In the genomic region with DNA sequence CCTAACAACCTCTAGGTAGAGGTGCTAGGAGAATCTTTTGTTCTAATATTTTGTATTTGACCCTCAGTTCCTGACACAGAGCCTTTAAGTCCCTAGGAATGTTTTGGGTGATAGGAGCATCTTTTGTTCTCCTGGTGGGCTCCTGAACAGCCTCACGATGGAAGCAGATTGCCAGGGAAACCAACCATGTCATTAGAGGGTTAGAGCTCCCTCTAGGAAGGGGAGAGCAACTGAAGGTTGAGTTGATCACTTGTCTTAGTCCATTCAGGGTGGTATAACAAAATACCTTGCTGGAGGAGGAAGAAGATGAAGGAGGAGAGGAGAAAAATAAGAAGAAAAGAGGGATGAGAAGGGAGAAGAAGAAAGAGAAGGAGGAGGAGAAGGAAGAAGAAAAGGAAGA, we compare ENCODE assay signal across 24 cellular contexts. TPM values are rescaled to one million over a fixed set of nuclear protein-coding genes. Genes with fewer than 3 reads are reported as not detected.
DNase-seq lines count a peak whose midpoint lies in the region; ATAC-seq, FAIRE-seq and TF ChIP-seq lines count a peak whose summit lies in the region.
"Had no signal": no experiment of that assay in that cellular context is flagged by ENCODE, and none has a peak within 500 bp of the region (broad histone marks: within the 10 kb centered on the region; RNA-seq: fewer than 3 reads in every experiment).

No MANE protein-coding gene starts in this region.

- H3K36me3 Mint-ChIP-seq in neural progenitor cell, result no peaks in the 10 kb centered on the region
- H3K36me3 Mint-ChIP-seq: CD8-positive, alpha-beta T cell; T-cell had no signal

- H3K4me3 ChIP-seq in HepG2 (replicated peaks in 1 of 3; ENCODE audit: insufficient read depth in 1 of 3, low read depth in 2 of 3, low read length in 3 of 3), result no peak overlapping the region
- H3K4me3 ChIP-seq in right lobe of liver, result no peak overlapping the region
- no peak overlapping the region for H3K4me3 ChIP-seq in H1 (ENCODE audit: extremely low read depth in 1 of 4, insufficient read depth in 2 of 4, low read depth in 3 of 4, low read length in 4 of 4)
- H3K4me3 ChIP-seq in neural progenitor cell, result no peak overlapping the region
- no peak overlapping the region for H3K4me3 ChIP-seq in prostate gland
- H3K4me3 ChIP-seq: BLaER1 treated with 17β-estradiol and CSF1 and Interleukin-3, amounts not matched to agents 10 nM and 100 nM; MG63 had no signal

- H3K79me1 ChIP-seq in H1 (ENCODE audit: low read depth, low read length), result no peaks in the 10 kb centered on the region

- no peaks in the 10 kb centered on the region for H3K23me2 ChIP-seq in H1 (ENCODE audit: low read depth, low read length)

- in situ Hi-C loops in HepG2 (cut with HindIII; ENCODE audit: extremely low pct_ligation_motif_present, low pct_unique_long_range_greater_than_20kb), result no loop called here

- DNase-seq in HepG2 (ENCODE audit: low spot score) (no peak), right lobe of liver (no peak), NCI-H69 (lab: John Stamatoyannopoulos, UW) (peak; percentile 1), H1 (ENCODE audit: low read depth in 1 of 2, low spot score in 2 of 2) (no peak), neural progenitor cell (ENCODE audit: low spot score) (peak; percentile 20), DMS153 (lab: John Stamatoyannopoulos, UW) (no peak), prostate gland (ENCODE audit: low spot score) (no peak), kidney tubule cell (ENCODE audit: low spot score) (no peak)
- DNase-seq: Calu3; CD8-positive, alpha-beta T cell; DMS79; Kasumi-1; MG63; NCI-H1092; NCI-H2081; NCI-H510A; SHP77; T-cell had no signal

- H3K23ac ChIP-seq in H1 (ENCODE audit: insufficient read length), result no peak overlapping the region

- TF ChIP-seq POLR2A in HepG2 (IDR thresholded peaks at IDR 0.05; ENCODE audit: insufficient read depth in 1 of 2, low read depth in 2 of 2, low read length in 2 of 2), result no peak
- no peak for TF ChIP-seq POLR2A in right lobe of liver (IDR thresholded peaks at IDR 0.05)
- no peak for TF ChIP-seq POLR2A in H1 (IDR thresholded peaks at IDR 0.05; ENCODE audit: control extremely low read depth in 1 of 2, low read depth in 2 of 2, low read length in 2 of 2)
- no peak for TF ChIP-seq POLR2A in prostate gland (IDR thresholded peaks at IDR 0.05)

- H2AK5ac ChIP-seq in H1 (ENCODE audit: low read depth, low read length), result no peak overlapping the region

- H3K9me3 Mint-ChIP-seq in neural progenitor cell, result no peaks in the 10 kb centered on the region
- H3K9me3 Mint-ChIP-seq: CD8-positive, alpha-beta T cell; T-cell had no signal

- no peak overlapping the region for H4K91ac ChIP-seq in H1 (replicated peaks; ENCODE audit: insufficient read length, low read length)

- POLR2A ChIA-PET in HepG2 (lab: Yijun Ruan, JAX), result no interaction called here
- POLR2A ChIA-PET in H1 (lab: Charles Lee; ENCODE audit: partially characterized antibody), result no interaction called here

- TF ChIP-seq RAD21 in HepG2 (CRISPR knock-in tag; IDR thresholded peaks at IDR 0.05) (no peak), H1 (IDR thresholded peaks at IDR 0.05 in 1 of 2, conservative IDR thresholded peaks at IDR 0.05 in 1 of 2; ENCODE audit: low read depth in 2 of 2, low read length in 2 of 2) (peak; percentile 43 to 47)

- H2BK5ac ChIP-seq in H1 (ENCODE audit: low read depth, low read length), result no peak overlapping the region

- H2BK15ac ChIP-seq in H1 (ENCODE audit: low read length), result no peak overlapping the region

- no peak overlapping the region for H2BK12ac ChIP-seq in H1 (ENCODE audit: low read depth, low read length)

- H4K5ac ChIP-seq in H1 (ENCODE audit: insufficient read length, low read depth, low read length), result no peak overlapping the region

- TF ChIP-seq CTCF in HepG2 (CRISPR knock-in tag; IDR thresholded peaks at IDR 0.05) (0 out of 2 replicates have a peak, but pooled peaks have one; percentile 16), right lobe of liver (IDR thresholded peaks at IDR 0.05) (no peak), H1 (IDR thresholded peaks at IDR 0.05; ENCODE audit: control extremely low read depth in 1 of 3, insufficient read depth in 1 of 3, low read depth in 1 of 3, low read length in 3 of 3) (peak in 2 of 3 experiments; percentile 37 to 44; a peak in 2 of 4 replicates), neural progenitor cell (IDR thresholded peaks at IDR 0.05) (peak; percentile 33), prostate gland (IDR thresholded peaks at IDR 0.05) (no peak)

- no peaks in the 10 kb centered on the region for H3K4me1 Mint-ChIP-seq in neural progenitor cell
- H3K4me1 Mint-ChIP-seq: T-cell had no signal

- no peaks in the 10 kb centered on the region for H3K4me1 ChIP-seq in HepG2 (ENCODE audit: insufficient read depth, low read length)
- H3K4me1 ChIP-seq in right lobe of liver, result no peaks in the 10 kb centered on the region
- H3K4me1 ChIP-seq in H1 (replicated peaks in 1 of 4; ENCODE audit: control insufficient read depth in 3 of 4, insufficient read depth in 4 of 4, low read length in 3 of 4), result no peaks in the 10 kb centered on the region
- H3K4me1 ChIP-seq in neural progenitor cell, result no peaks in the 10 kb centered on the region
- no peaks in the 10 kb centered on the region for H3K4me1 ChIP-seq in prostate gland (replicated peaks)
- H3K4me1 ChIP-seq: BLaER1 treated with 17β-estradiol and CSF1 and Interleukin-3, amounts not matched to agents 10 nM and 100 nM had no signal

- H3F3A ChIP-seq in neural progenitor cell (ENCODE audit: low read depth), result no peaks in the 10 kb centered on the region

- H3K79me2 ChIP-seq in HepG2 (ENCODE audit: insufficient read depth, low read length), result no peaks in the 10 kb centered on the region
- no peaks in the 10 kb centered on the region for H3K79me2 ChIP-seq in H1 (ENCODE audit: control insufficient read depth in 1 of 2, insufficient read depth in 2 of 2, low read length in 2 of 2)
- H3K79me2 ChIP-seq in neural progenitor cell (ENCODE audit: low read depth), result no peaks in the 10 kb centered on the region

- H3K4me2 ChIP-seq in HepG2 (ENCODE audit: low read depth, low read length), result no peak overlapping the region
- H3K4me2 ChIP-seq in H1 (ENCODE audit: insufficient read depth in 1 of 2, low read depth in 2 of 2, low read length in 2 of 2), result no peak overlapping the region
- no peak overlapping the region for H3K4me2 ChIP-seq in neural progenitor cell
- H3K4me2 ChIP-seq: BLaER1 treated with 17β-estradiol and CSF1 and Interleukin-3, amounts not matched to agents 10 nM and 100 nM had no signal

- no peak overlapping the region for H2AFZ ChIP-seq in HepG2 (ENCODE audit: low read length)
- no peak overlapping the region for H2AFZ ChIP-seq in H1 (ENCODE audit: low read length)
- H2AFZ ChIP-seq in neural progenitor cell (replicated peaks), result no peak overlapping the region

- FAIRE-seq in HepG2 (lab: Jason Lieb, UNC) (no peak), H1 (lab: Jason Lieb, UNC) (peak; percentile 52)
- FAIRE-seq: H54 had no signal

- H3K27ac ChIP-seq in HepG2 (ENCODE audit: extremely low read length, insufficient read depth, low read length) (no peak overlapping the region), right lobe of liver (no peak overlapping the region), H1 (ENCODE audit: low read depth, low read length) (no peak overlapping the region), neural progenitor cell (no peak overlapping the region), prostate gland (no peak overlapping the region)
- H3K27ac ChIP-seq: BLaER1 treated with 17β-estradiol and CSF1 and Interleukin-3, amounts not matched to agents 10 nM and 100 nM had no signal

- H3K14ac ChIP-seq in H1 (ENCODE audit: insufficient read length), result no peak overlapping the region

- H3K9ac ChIP-seq in HepG2 (ENCODE audit: insufficient read depth, low read depth, low read length) (no peak overlapping the region), H1 (replicated peaks in 1 of 4; ENCODE audit: extremely low read depth in 1 of 4, low read depth in 3 of 4, low read length in 3 of 4) (no peak overlapping the region), neural progenitor cell (no peak overlapping the region)
- H3K9ac ChIP-seq: BLaER1 treated with 17β-estradiol and CSF1 and Interleukin-3, amounts not matched to agents 10 nM and 100 nM had no signal

- H3K27ac Mint-ChIP-seq in neural progenitor cell, result no peak overlapping the region
- H3K27ac Mint-ChIP-seq: CD8-positive, alpha-beta T cell; T-cell had no signal

- H3K9me3 ChIP-seq in HepG2 (ENCODE audit: low read length), result no peaks in the 10 kb centered on the region
- no peaks in the 10 kb centered on the region for H3K9me3 ChIP-seq in right lobe of liver
- H3K9me3 ChIP-seq in H1 (ENCODE audit: insufficient read depth in 2 of 2, low read depth in 1 of 2, low read length in 1 of 2), result no peaks in the 10 kb centered on the region
- no peaks in the 10 kb centered on the region for H3K9me3 ChIP-seq in neural progenitor cell (ENCODE audit: low read depth)
- no peaks in the 10 kb centered on the region for H3K9me3 ChIP-seq in prostate gland
- H3K9me3 ChIP-seq: MG63 had no signal

- no peak overlapping the region for H3K4ac ChIP-seq in H1 (replicated peaks; ENCODE audit: insufficient read length, low read depth, low read length)

- CTCF ChIA-PET in HepG2 (lab: Yijun Ruan, JAX; ENCODE audit: low intra/inter-chr PET ratio, low total read pairs) (no interaction called here), H1 (lab: Charles Lee; ENCODE audit: partially characterized antibody) (interaction anchor here (0.7 to 1.0 kb wide), 2 partner anchors 15 to 230 kb away, joined by 3 to 5 read pairs; no protein-coding TSS in a partner anchor)

- no peak overlapping the region for H4K8ac ChIP-seq in H1 (ENCODE audit: extremely low read depth, insufficient read depth, low read length)

- H3K36me3 ChIP-seq in HepG2 (replicated peaks in 1 of 2; ENCODE audit: control insufficient read depth in 1 of 2, insufficient read depth in 2 of 2, low read length in 2 of 2), result no peaks in the 10 kb centered on the region
- no peaks in the 10 kb centered on the region for H3K36me3 ChIP-seq in right lobe of liver
- no peaks in the 10 kb centered on the region for H3K36me3 ChIP-seq in H1 (ENCODE audit: control insufficient read depth in 2 of 4, insufficient read depth in 4 of 4, low read length in 3 of 4)
- no peaks in the 10 kb centered on the region for H3K36me3 ChIP-seq in neural progenitor cell
- no peaks in the 10 kb centered on the region for H3K36me3 ChIP-seq in prostate gland
- H3K36me3 ChIP-seq: BLaER1 treated with 17β-estradiol and CSF1 and Interleukin-3, amounts not matched to agents 10 nM and 100 nM; MG63 had no signal

- H4K20me1 ChIP-seq in HepG2 (ENCODE audit: insufficient read depth, low read length), result no peaks in the 10 kb centered on the region
- no peaks in the 10 kb centered on the region for H4K20me1 ChIP-seq in H1 (replicated peaks in 1 of 2; ENCODE audit: control insufficient read depth in 1 of 2, insufficient read depth in 2 of 2, low read length in 2 of 2)
- H4K20me1 ChIP-seq in neural progenitor cell (ENCODE audit: low read depth), result no peaks in the 10 kb centered on the region
- H4K20me1 ChIP-seq: BLaER1 treated with 17β-estradiol and CSF1 and Interleukin-3, amounts not matched to agents 10 nM and 100 nM had no signal

- H3K18ac ChIP-seq in H1 (ENCODE audit: extremely low read depth, low read length), result no peak overlapping the region

- no peak overlapping the region for H3K56ac ChIP-seq in H1 (replicated peaks; ENCODE audit: insufficient read length, low read depth, low read length)

- BruUV-seq in HepG2 (replicated peaks; lab: Mats Ljungman, UMichigan), result no TSS peak

- WGBS in HepG2 (ENCODE audit: low lambda C conversion rate), result 9% methylated on average over 1 of the region's 1 CpG
- 5% methylated on average over 1 of the region's 1 CpG for WGBS in right lobe of liver (ENCODE audit: insufficient coverage, low coverage, low lambda C conversion rate, missing lambda C conversion rate)
- WGBS in H1 (ENCODE audit: extremely low coverage in 1 of 2, insufficient coverage in 1 of 2, insufficient read length in 1 of 2, insufficient replicate concordance in 2 of 2, low coverage in 1 of 2, low lambda C conversion rate in 2 of 2, missing lambda C conversion rate in 1 of 2), 2 experiments, result no CpG with 5 or more reads among the region's 1 CpG
- 25% methylated on average over 1 of the region's 1 CpG for WGBS in prostate gland

- H3K27me3 Mint-ChIP-seq in neural progenitor cell (ENCODE audit: insufficient read depth, low read depth), result peaks cover 4% of the 10 kb centered on the region
- H3K27me3 Mint-ChIP-seq: T-cell had no signal

- H3K27me3 ChIP-seq in HepG2 (ENCODE audit: control insufficient read depth in 1 of 2, insufficient read depth in 2 of 2, low read length in 2 of 2) (no peaks in the 10 kb centered on the region), right lobe of liver (no peaks in the 10 kb centered on the region), H1 (replicated peaks in 1 of 4; ENCODE audit: control insufficient read depth in 3 of 4, extremely low read depth in 1 of 4, insufficient read depth in 3 of 4, low read length in 3 of 4) (no peaks in the 10 kb centered on the region), neural progenitor cell (no peaks in the 10 kb centered on the region), prostate gland (replicated peaks; ENCODE audit: insufficient read depth) (no peaks in the 10 kb centered on the region)
- H3K27me3 ChIP-seq: BLaER1 treated with 17β-estradiol and CSF1 and Interleukin-3, amounts not matched to agents 10 nM and 100 nM; MG63 had no signal

- intact Hi-C loops in HepG2 (cut with micrococcal nuclease; ENCODE audit: unreplicated experiment), result no loop called here
- intact Hi-C loops in right lobe of liver (cut with DNase I), result no loop called here
- intact Hi-C loops in prostate gland (cut with DNase I), result no loop called here

- no peak overlapping the region for H3K4me3 Mint-ChIP-seq in neural progenitor cell
- H3K4me3 Mint-ChIP-seq: CD8-positive, alpha-beta T cell; T-cell had no signal

- H2BK120ac ChIP-seq in H1 (replicated peaks; ENCODE audit: low read depth, low read length), result no peak overlapping the region

- TF ChIP-seq EP300 in HepG2 (IDR thresholded peaks at IDR 0.05; ENCODE audit: low read depth in 2 of 2, low read length in 2 of 2) (no peak), HepG2 (CRISPR knock-in tag; IDR thresholded peaks at IDR 0.05; ENCODE audit: borderline replicate concordance) (no peak), H1 (IDR thresholded peaks at IDR 0.05; ENCODE audit: borderline replicate concordance in 1 of 2, low read depth in 2 of 2, low read length in 2 of 2) (no peak)

- H2BK20ac ChIP-seq in H1 (ENCODE audit: low read length), result no peak overlapping the region

- ATAC-seq in HepG2 (no peak), right lobe of liver (no peak)
- ATAC-seq: CD8-positive, alpha-beta T cell; SK-N-SH treated with all-trans-retinoic acid at 6 μM for 48 hours; T-cell had no signal

RNA-seq across cellular contexts. Expression of a gene that starts 9.2 kb away (rescaled TPM):
- total RNA-seq in HepG2 (2016; rRNA removed; fragmentation: Illumina TruSeq; extraction: Trizol), result not detected in 2 replicates
- not detected in 2 replicates for total RNA-seq in HepG2 (2016; cell fraction: cytosol; rRNA removed; fragmentation: Illumina TruSeq; extraction: Trizol; ENCODE audit: low read depth)
- total RNA-seq in HepG2 (2016; cell fraction: insoluble cytoplasmic fraction; rRNA removed; fragmentation: Illumina TruSeq; extraction: Trizol), result not detected in 2 replicates
- not detected in 2 replicates for total RNA-seq in HepG2 (2016; cell fraction: membrane; rRNA removed; fragmentation: Illumina TruSeq; extraction: Trizol)
- total RNA-seq in HepG2 (2016; cell fraction: nucleus; rRNA removed; fragmentation: Illumina TruSeq; extraction: Trizol), result not detected in 2 replicates
- polyA plus RNA-seq in HepG2 (2011; rRNA removed), result 0.13 TPM in 1 of 2 replicates, not detected in the other
- polyA plus RNA-seq in HepG2 (2011; cell fraction: cytosol; rRNA removed), result not detected in 2 replicates
- polyA plus RNA-seq in HepG2 (2011; cell fraction: nucleus; rRNA removed), result not detected in 2 replicates
- polyA plus RNA-seq in HepG2 (2012), result not detected in 2 replicates
- polyA plus RNA-seq in HepG2 (2016; cell fraction: cytosol; fragmentation: Illumina TruSeq; extraction: Trizol; ENCODE audit: low read depth), result not detected in 2 replicates
- polyA plus RNA-seq in HepG2 (2016; cell fraction: insoluble cytoplasmic fraction; fragmentation: Illumina TruSeq; extraction: Trizol; ENCODE audit: low read depth), result not detected in 2 replicates
- not detected in 2 replicates for polyA plus RNA-seq in HepG2 (2016; cell fraction: membrane; fragmentation: Illumina TruSeq; extraction: Trizol; ENCODE audit: low read depth)
- not detected in 2 replicates for polyA plus RNA-seq in HepG2 (2016; cell fraction: nucleus; fragmentation: Illumina TruSeq; extraction: Trizol; ENCODE audit: insufficient read depth, low read depth)
- 0.16 TPM in 1 of 2 replicates, not detected in the other for polyA minus RNA-seq in HepG2 (2011; rRNA and poly(A)+ RNA removed; ENCODE audit: low replicate concordance)
- not detected in 2 replicates for polyA minus RNA-seq in HepG2 (2011; cell fraction: cytosol; rRNA and poly(A)+ RNA removed)
- polyA minus RNA-seq in HepG2 (2011; cell fraction: nucleus; rRNA and poly(A)+ RNA removed), result not detected in 2 replicates
- not detected for total RNA-seq in right lobe of liver
- not detected in 2 replicates for total RNA-seq in H1 (2021; fragmentation: NEBNext Ultra II Directional; extraction: Animal tissue kit (Norgen Biotek cat#: 25700))
- polyA plus RNA-seq in H1 (2011; rRNA removed), result 0.22 TPM in 1 of 2 replicates, not detected in the other
- 0.53 TPM for polyA plus RNA-seq in H1 (2011; cell fraction: cytosol; rRNA removed)
- polyA plus RNA-seq in H1 (2011; cell fraction: nucleus; rRNA removed), result 2.2 TPM
- 0.78 to 0.91 TPM (median 0.89 TPM) in 3 of 4 replicates, not detected in the other for polyA plus RNA-seq in H1 (2012, experiment 1 of 2)
- 0.35 TPM for polyA plus RNA-seq in H1 (2012, experiment 2 of 2)
- 0.41 TPM for polyA plus RNA-seq in H1 (2013, experiment 1 of 2)
- polyA plus RNA-seq in H1 (2013, experiment 2 of 2), result 0.20 TPM
- 0.24 TPM in 1 of 2 replicates, not detected in the other for polyA minus RNA-seq in H1 (2011; rRNA and poly(A)+ RNA removed)
- polyA minus RNA-seq in H1 (2011; cell fraction: cytosol; rRNA and poly(A)+ RNA removed), result not detected
- not detected for polyA minus RNA-seq in H1 (2011; cell fraction: nucleus; rRNA and poly(A)+ RNA removed)
- not detected in 2 replicates for total RNA-seq in neural progenitor cell (ENCODE audit: low replicate concordance)
- 10 to 100 TPM in 1 of 2 donors, not detected in 1; 10.2 TPM for total RNA-seq in prostate gland
- total RNA-seq: A673; Calu3; CD8-positive, alpha-beta T cell; G401; RPMI7951; T-cell had no signal

Comparison
In these comparisons a context has a peak if more than half of its experiments do, and no peak if none do; other contexts are left out.
1. CTCF ChIP-seq: peak in HepG2 (single experiment), H1 (2 of 3) and neural progenitor cell (single experiment); none in right lobe of liver (0 of 4) and prostate gland (0 of 4).
2. DNase-seq: peak in NCI-H69 (single experiment) and neural progenitor cell (single experiment); none in HepG2 (single experiment), right lobe of liver (0 of 3), H1 (0 of 2), DMS153 (single experiment), prostate gland (single experiment) and kidney tubule cell (single experiment).